Comparison of ENCODE assay signal across 1 cellular context in the genomic region with DNA sequence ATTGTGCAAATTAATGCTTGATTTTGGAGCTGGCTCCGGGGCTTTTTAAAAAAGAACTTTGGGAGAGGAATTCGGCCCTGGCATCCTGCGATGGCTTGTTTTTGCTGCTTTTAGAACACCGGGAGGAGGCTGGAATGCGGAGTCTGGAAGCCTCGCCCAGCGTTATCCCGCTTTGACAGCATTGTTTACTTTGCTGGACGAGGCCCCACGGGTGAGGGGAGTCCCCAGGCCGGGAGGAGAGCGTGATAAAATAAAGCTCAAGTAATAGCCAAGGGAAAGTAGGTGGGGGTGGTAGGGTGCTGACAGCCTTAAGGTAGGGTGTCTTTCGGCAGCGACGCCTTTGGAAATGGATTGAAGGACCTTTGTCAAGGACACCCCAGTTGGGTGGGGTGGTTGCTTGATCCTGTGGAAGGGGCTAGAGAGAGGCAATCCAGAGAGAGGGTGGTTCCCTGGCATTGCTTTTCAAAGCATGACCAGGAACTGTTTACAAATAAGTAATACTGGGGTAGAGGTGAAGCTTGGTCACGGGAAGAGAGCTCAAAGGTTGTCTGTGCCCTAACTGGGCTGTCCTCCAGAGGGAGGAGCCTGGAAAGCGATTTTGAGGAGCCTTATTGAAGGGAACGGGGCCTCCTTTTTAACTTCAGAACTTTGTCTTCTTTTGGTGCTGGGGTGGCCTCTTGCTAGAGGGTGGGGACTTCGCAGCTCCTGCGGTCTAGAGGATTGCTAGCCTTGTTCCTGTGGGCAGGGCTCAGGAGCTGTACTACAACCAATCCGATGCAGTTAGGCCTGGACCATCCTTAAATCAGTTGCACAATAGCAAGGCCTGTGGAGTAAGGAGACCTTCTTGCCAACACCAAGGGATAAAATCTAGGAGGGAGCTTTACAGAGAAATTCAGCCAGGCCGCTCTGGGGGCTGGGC.
TF ChIP-seq lines count a peak whose summit lies in the region.

No MANE protein-coding gene starts in this region.

TF ChIP-seq in HepG2, 621 proteins besides CTCF, POLR2A, EP300 and RAD21 (continued from another document and continues in another):
- TF ChIP-seq ZNF276 (CRISPR knock-in tag; IDR thresholded peaks at IDR 0.05; ENCODE audit: low read depth) (0 out of 2 replicates have a peak, but pooled peaks have one; percentile 20), ZNF121 (CRISPR knock-in tag; IDR thresholded peaks at IDR 0.05) (no peak; the same call in 1 of the 2 replicates), BORCS8-MEF2B (CRISPR knock-in tag; IDR thresholded peaks at IDR 0.05) (no peak), ARID2 (CRISPR knock-in tag; IDR thresholded peaks at IDR 0.05; ENCODE audit: borderline replicate concordance) (peak; percentile 64; the same call in 1 of the 2 replicates), ZIK1 (CRISPR knock-in tag; IDR thresholded peaks at IDR 0.05; ENCODE audit: borderline replicate concordance, low read depth) (no peak), MAZ (IDR thresholded peaks at IDR 0.05; ENCODE audit: borderline replicate concordance, low read depth, low read length) (no peak), MAZ (CRISPR knock-in tag; IDR thresholded peaks at IDR 0.05; ENCODE audit: low read depth) (no peak), ZNF333 (CRISPR knock-in tag; IDR thresholded peaks at IDR 0.05; ENCODE audit: borderline replicate concordance) (no peak), GMEB1 (CRISPR knock-in tag; IDR thresholded peaks at IDR 0.05; ENCODE audit: borderline replicate concordance) (no peak), ZNF563 (CRISPR knock-in tag; IDR thresholded peaks at IDR 0.05) (no peak), ZBTB7A (CRISPR knock-in tag; IDR thresholded peaks at IDR 0.05) (no peak), BHLHE40 (IDR thresholded peaks at IDR 0.05; ENCODE audit: low read length) (peak; percentile 93), ZNF224 (CRISPR knock-in tag; IDR thresholded peaks at IDR 0.05) (no peak), NRL (CRISPR knock-in tag; IDR thresholded peaks at IDR 0.05; ENCODE audit: borderline replicate concordance) (no peak), CHD4 (IDR thresholded peaks at IDR 0.05; ENCODE audit: borderline replicate concordance, low read length) (no peak), ZNF772 (CRISPR knock-in tag; IDR thresholded peaks at IDR 0.05) (no peak), THAP11 (CRISPR knock-in tag; IDR thresholded peaks at IDR 0.05) (no peak), SRY (CRISPR knock-in tag; IDR thresholded peaks at IDR 0.05) (no peak), HNRNPL (IDR thresholded peaks at IDR 0.05; ENCODE audit: low read depth, low read length) (no peak), CSRNP2 (CRISPR knock-in tag; conservative IDR thresholded peaks at IDR 0.05; ENCODE audit: low read depth) (no peak), ZNF605 (CRISPR knock-in tag; IDR thresholded peaks at IDR 0.05) (no peak), SUZ12 (IDR thresholded peaks at IDR 0.05; ENCODE audit: low read depth, low read length) (no peak), MLXIP (CRISPR knock-in tag; IDR thresholded peaks at IDR 0.05; ENCODE audit: borderline replicate concordance) (no peak), RXRB (CRISPR knock-in tag; IDR thresholded peaks at IDR 0.05; ENCODE audit: borderline replicate concordance) (peak; percentile 85), MLLT10 (CRISPR knock-in tag; IDR thresholded peaks at IDR 0.05) (no peak), GABPB1 (CRISPR knock-in tag; IDR thresholded peaks at IDR 0.05) (no peak; the same call in 1 of the 2 replicates), RARG (CRISPR knock-in tag; IDR thresholded peaks at IDR 0.05; ENCODE audit: low read depth) (no peak), ZNF382 (CRISPR knock-in tag; IDR thresholded peaks at IDR 0.05; ENCODE audit: borderline replicate concordance) (no peak), DNMT1 (CRISPR knock-in tag; IDR thresholded peaks at IDR 0.05) (no peak), ZMAT3 (CRISPR knock-in tag; conservative IDR thresholded peaks at IDR 0.05) (no peak), RORA (CRISPR knock-in tag; IDR thresholded peaks at IDR 0.05) (no peak), CENPBD1 (CRISPR knock-in tag; IDR thresholded peaks at IDR 0.05; ENCODE audit: borderline replicate concordance, low read depth) (no peak), ZFP36L2 (CRISPR knock-in tag; IDR thresholded peaks at IDR 0.05) (no peak), MATR3 (CRISPR knock-in tag; IDR thresholded peaks at IDR 0.05) (no peak), ATM (IDR thresholded peaks at IDR 0.05; ENCODE audit: borderline replicate concordance) (no peak), ZNF20 (CRISPR knock-in tag; IDR thresholded peaks at IDR 0.05) (no peak), REPIN1 (CRISPR knock-in tag; IDR thresholded peaks at IDR 0.05; ENCODE audit: borderline replicate concordance, low read depth) (no peak), SP5 (CRISPR knock-in tag; IDR thresholded peaks at IDR 0.05; ENCODE audit: borderline replicate concordance, low read depth) (no peak)
- TF ChIP-seq, protein P1, sequence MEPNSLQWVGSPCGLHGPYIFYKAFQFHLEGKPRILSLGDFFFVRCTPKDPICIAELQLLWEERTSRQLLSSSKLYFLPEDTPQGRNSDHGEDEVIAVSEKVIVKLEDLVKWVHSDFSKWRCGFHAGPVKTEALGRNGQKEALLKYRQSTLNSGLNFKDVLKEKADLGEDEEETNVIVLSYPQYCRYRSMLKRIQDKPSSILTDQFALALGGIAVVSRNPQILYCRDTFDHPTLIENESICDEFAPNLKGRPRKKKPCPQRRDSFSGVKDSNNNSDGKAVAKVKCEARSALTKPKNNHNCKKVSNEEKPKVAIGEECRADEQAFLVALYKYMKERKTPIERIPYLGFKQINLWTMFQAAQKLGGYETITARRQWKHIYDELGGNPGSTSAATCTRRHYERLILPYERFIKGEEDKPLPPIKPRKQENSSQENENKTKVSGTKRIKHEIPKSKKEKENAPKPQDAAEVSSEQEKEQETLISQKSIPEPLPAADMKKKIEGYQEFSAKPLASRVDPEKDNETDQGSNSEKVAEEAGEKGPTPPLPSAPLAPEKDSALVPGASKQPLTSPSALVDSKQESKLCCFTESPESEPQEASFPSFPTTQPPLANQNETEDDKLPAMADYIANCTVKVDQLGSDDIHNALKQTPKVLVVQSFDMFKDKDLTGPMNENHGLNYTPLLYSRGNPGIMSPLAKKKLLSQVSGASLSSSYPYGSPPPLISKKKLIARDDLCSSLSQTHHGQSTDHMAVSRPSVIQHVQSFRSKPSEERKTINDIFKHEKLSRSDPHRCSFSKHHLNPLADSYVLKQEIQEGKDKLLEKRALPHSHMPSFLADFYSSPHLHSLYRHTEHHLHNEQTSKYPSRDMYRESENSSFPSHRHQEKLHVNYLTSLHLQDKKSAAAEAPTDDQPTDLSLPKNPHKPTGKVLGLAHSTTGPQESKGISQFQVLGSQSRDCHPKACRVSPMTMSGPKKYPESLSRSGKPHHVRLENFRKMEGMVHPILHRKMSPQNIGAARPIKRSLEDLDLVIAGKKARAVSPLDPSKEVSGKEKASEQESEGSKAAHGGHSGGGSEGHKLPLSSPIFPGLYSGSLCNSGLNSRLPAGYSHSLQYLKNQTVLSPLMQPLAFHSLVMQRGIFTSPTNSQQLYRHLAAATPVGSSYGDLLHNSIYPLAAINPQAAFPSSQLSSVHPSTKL (CRISPR knock-in tag; IDR thresholded peaks at IDR 0.05): no peak; the same call in 1 of the 2 replicates
- TF ChIP-seq, protein P2, sequence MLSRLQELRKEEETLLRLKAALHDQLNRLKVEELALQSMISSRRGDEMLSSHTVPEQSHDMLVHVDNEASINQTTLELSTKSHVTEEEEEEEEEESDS (CRISPR knock-in tag; IDR thresholded peaks at IDR 0.05; ENCODE audit: borderline replicate concordance): no peak
- TF ChIP-seq, protein P3, sequence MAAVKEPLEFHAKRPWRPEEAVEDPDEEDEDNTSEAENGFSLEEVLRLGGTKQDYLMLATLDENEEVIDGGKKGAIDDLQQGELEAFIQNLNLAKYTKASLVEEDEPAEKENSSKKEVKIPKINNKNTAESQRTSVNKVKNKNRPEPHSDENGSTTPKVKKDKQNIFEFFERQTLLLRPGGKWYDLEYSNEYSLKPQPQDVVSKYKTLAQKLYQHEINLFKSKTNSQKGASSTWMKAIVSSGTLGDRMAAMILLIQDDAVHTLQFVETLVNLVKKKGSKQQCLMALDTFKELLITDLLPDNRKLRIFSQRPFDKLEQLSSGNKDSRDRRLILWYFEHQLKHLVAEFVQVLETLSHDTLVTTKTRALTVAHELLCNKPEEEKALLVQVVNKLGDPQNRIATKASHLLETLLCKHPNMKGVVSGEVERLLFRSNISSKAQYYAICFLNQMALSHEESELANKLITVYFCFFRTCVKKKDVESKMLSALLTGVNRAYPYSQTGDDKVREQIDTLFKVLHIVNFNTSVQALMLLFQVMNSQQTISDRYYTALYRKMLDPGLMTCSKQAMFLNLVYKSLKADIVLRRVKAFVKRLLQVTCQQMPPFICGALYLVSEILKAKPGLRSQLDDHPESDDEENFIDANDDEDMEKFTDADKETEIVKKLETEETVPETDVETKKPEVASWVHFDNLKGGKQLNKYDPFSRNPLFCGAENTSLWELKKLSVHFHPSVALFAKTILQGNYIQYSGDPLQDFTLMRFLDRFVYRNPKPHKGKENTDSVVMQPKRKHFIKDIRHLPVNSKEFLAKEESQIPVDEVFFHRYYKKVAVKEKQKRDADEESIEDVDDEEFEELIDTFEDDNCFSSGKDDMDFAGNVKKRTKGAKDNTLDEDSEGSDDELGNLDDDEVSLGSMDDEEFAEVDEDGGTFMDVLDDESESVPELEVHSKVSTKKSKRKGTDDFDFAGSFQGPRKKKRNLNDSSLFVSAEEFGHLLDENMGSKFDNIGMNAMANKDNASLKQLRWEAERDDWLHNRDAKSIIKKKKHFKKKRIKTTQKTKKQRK (IDR thresholded peaks at IDR 0.05; ENCODE audit: low read length): no peak
- TF ChIP-seq, protein P4, sequence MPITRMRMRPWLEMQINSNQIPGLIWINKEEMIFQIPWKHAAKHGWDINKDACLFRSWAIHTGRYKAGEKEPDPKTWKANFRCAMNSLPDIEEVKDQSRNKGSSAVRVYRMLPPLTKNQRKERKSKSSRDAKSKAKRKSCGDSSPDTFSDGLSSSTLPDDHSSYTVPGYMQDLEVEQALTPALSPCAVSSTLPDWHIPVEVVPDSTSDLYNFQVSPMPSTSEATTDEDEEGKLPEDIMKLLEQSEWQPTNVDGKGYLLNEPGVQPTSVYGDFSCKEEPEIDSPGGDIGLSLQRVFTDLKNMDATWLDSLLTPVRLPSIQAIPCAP (CRISPR knock-in tag; IDR thresholded peaks at IDR 0.05; ENCODE audit: low read depth): no peak
